Comparison of ENCODE assay signal across 8 cellular contexts in the genomic region with DNA sequence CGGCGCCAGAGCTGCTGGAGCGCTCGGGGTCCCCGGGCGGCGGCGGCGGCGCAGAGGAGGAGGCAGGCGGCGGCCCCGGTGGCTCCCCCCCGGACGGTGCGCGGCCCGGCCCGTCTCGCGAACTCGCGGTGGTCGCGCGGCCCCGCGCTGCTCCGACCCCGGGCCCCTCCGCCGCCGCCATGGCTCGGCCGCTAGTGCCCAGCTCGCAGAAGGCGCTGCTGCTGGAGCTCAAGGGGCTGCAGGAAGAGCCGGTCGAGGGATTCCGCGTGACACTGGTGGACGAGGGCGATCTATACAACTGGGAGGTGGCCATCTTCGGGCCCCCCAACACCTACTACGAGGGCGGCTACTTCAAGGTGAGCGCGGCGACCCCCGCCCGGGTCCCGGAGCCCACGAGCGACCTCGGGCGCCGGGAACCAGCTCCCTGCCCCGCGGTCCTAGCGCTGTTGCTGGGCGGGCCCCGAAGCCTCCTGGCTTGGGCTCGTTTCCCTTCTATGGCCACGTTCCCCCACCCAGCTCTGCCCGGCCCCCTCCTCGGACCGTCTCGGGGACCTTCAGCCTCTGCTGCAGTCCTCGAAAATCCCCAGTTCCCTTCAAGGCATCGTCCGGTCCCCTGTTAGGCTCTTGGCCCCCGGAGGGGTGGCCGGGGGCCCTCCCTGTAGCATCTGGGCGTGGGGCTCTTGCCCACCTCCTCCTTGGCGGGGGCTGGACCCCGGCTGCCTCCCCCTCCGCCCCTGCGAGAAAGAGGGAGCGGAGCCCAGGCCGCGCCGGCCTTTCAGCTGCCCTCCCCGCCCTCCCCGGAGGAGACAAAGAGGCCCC. TPM values are rescaled to one million over a fixed set of nuclear protein-coding genes. Genes with fewer than 3 reads are reported as not detected.
DNase-seq lines count a peak whose midpoint lies in the region; ATAC-seq, FAIRE-seq and TF ChIP-seq lines count a peak whose summit lies in the region.

Gene CDC34, plus strand, starts transcription at position 8 of the 819 bp plus-strand sequence. Its CDS starts 172 bp downstream, at position 180.

- H3K79me2 ChIP-seq in astrocyte (ENCODE audit: insufficient read depth, low read length): peaks cover 53% of the 10 kb centered on the region

- no peak for FAIRE-seq in GM19239 (lab: Jason Lieb, UNC)
- FAIRE-seq in astrocyte (lab: Jason Lieb, UNC): no peak
- no peak for FAIRE-seq in small intestine (lab: Jason Lieb, UNC)

- peak within 1 kb of the TSS; percentile 92 for H3K4me3 Mint-ChIP-seq in astrocyte (ENCODE audit: unreplicated experiment)

- H4K20me1 ChIP-seq in astrocyte (ENCODE audit: insufficient read depth, low read length): peaks cover 51% of the 10 kb centered on the region

- H3K9me3 ChIP-seq in HUES48 (ENCODE audit: control insufficient read depth, insufficient read depth, low read length) (no peaks in the 10 kb centered on the region), astrocyte (ENCODE audit: insufficient read depth, low read depth, low read length) (no peaks in the 10 kb centered on the region), iPS-15b (ENCODE audit: control insufficient read depth, insufficient read depth, low read length) (no peaks in the 10 kb centered on the region), small intestine (ENCODE audit: control insufficient read depth, low read depth) (no peaks in the 10 kb centered on the region)

- H2AFZ ChIP-seq in astrocyte (ENCODE audit: low read depth, low read length): peak within 1 kb of the TSS; percentile 93

- no peaks in the 10 kb centered on the region for H3K9me3 Mint-ChIP-seq in astrocyte (ENCODE audit: unreplicated experiment)

- peaks cover 11% of the 10 kb centered on the region for H3K4me1 Mint-ChIP-seq in astrocyte (ENCODE audit: low read depth, unreplicated experiment)

- no peak for TF ChIP-seq CTCF in astrocyte (IDR thresholded peaks at IDR 0.05; ENCODE audit: insufficient read depth, low read depth, low read length)

- peak within 1 kb of the TSS; percentile 95 for H3K4me3 ChIP-seq in HUES48 (ENCODE audit: low read depth, low read length)
- H3K4me3 ChIP-seq in astrocyte (ENCODE audit: insufficient read depth, low read depth, low read length): peak within 1 kb of the TSS; percentile 76
- H3K4me3 ChIP-seq in iPS-15b (ENCODE audit: low read depth, low read length): peak within 1 kb of the TSS; percentile 78
- peak within 1 kb of the TSS; percentile 63 to 88 for H3K4me3 ChIP-seq in small intestine (ENCODE audit: low read depth in 1 of 2, low read length in 2 of 2)

- H3K36me3 Mint-ChIP-seq in astrocyte (ENCODE audit: low read depth, unreplicated experiment): peaks cover 3% of the 10 kb centered on the region

- H3K27me3 ChIP-seq in HUES48 (ENCODE audit: control insufficient read depth, insufficient read depth, low read length) (no peaks in the 10 kb centered on the region), astrocyte (ENCODE audit: insufficient read depth, low read length) (no peaks in the 10 kb centered on the region), iPS-15b (ENCODE audit: control insufficient read depth, insufficient read depth, low read length) (no peaks in the 10 kb centered on the region), small intestine (ENCODE audit: control insufficient read depth in 2 of 2, insufficient read depth in 2 of 2, low read length in 2 of 2) (no peaks in the 10 kb centered on the region)

- peak within 1 kb of the TSS; percentile 56 for H3K9ac ChIP-seq in HUES48 (ENCODE audit: low read depth, low read length)
- peak within 1 kb of the TSS; percentile 85 for H3K9ac ChIP-seq in astrocyte (ENCODE audit: low read length)
- H3K9ac ChIP-seq in iPS-15b (ENCODE audit: low read depth, low read length): peak within 1 kb of the TSS; percentile 76

- H3K4me2 ChIP-seq in astrocyte (ENCODE audit: low read length): peak within 1 kb of the TSS; percentile 92

- H3K36me3 ChIP-seq in HUES48 (ENCODE audit: control insufficient read depth, insufficient read depth, low read length) (peaks cover 22% of the 10 kb centered on the region), astrocyte (ENCODE audit: insufficient read depth, low read length) (no peaks in the 10 kb centered on the region), iPS-15b (ENCODE audit: control insufficient read depth, insufficient read depth, low read length) (peaks cover 26% of the 10 kb centered on the region), small intestine (ENCODE audit: control insufficient read depth in 2 of 2, insufficient read depth in 2 of 2, low read length in 2 of 2) (peaks cover 2 to 6% of the 10 kb centered on the region in 2 donors)

- H3K27ac ChIP-seq in HUES48 (ENCODE audit: low read depth, low read length) (peak within 1 kb of the TSS; percentile 91), astrocyte (ENCODE audit: low read depth, low read length) (peak within 1 kb of the TSS; percentile 74), small intestine (ENCODE audit: low read depth in 1 of 2, low read length in 1 of 2) (peak within 1 kb of the TSS; percentile 94 to 96)

- H3K27ac Mint-ChIP-seq in astrocyte (ENCODE audit: unreplicated experiment): peak within 1 kb of the TSS; percentile 26

- H3K4me1 ChIP-seq in HUES48 (ENCODE audit: control insufficient read depth, insufficient read depth, low read length) (peaks cover 10% of the 10 kb centered on the region; the same call in 1 of the 2 replicates), astrocyte (ENCODE audit: insufficient read depth, low read length) (peaks cover 28% of the 10 kb centered on the region), iPS-15b (ENCODE audit: control insufficient read depth, insufficient read depth, low read length) (peaks cover 3% of the 10 kb centered on the region), small intestine (ENCODE audit: control insufficient read depth in 2 of 2, insufficient read depth in 1 of 2, low read depth in 1 of 2, low read length in 1 of 2) (peaks cover 2 to 8% of the 10 kb centered on the region in 2 donors)

- no peak for ATAC-seq in GM21423 (IDR thresholded peaks at IDR 0.05; ENCODE audit: unreplicated experiment)

- no peaks in the 10 kb centered on the region for H3K27me3 Mint-ChIP-seq in astrocyte (ENCODE audit: low read depth, unreplicated experiment)

- 0 to 2% (median 1%) methylated on average over 46 to 84 of the region's 84 CpGs for WGBS in small intestine, 3 donors

- DNase-seq in CD1c-positive myeloid dendritic cell (ENCODE audit: extremely low spot score) (peak; percentile 24), GM19239 (ENCODE audit: insufficient read length, low spot score) (peak; percentile 79), astrocyte (ENCODE audit: low read depth) (no peak), small intestine (no peak), GF-D8 (lab: John Stamatoyannopoulos, UW) (no peak)

RNA-seq across cellular contexts. Expression of gene CDC34, which starts in this region (rescaled TPM):
- 190 and 192 TPM in 2 replicates for total RNA-seq in astrocyte
- 100 to 1,000 TPM in 2 of 3 donors, 10 to 100 TPM in 1; 58.2 to 113 (median 102) TPM for polyA plus RNA-seq in small intestine

Comparison
In these comparisons a context has a peak if more than half of its experiments do, and no peak if none do; other contexts are left out.
1. DNase-seq: peak in CD1c-positive myeloid dendritic cell (single experiment) and GM19239 (single experiment); none in astrocyte (single experiment), small intestine (single experiment) and GF-D8 (single experiment).
2. Peak in every context shown above with its lines, with median percentiles within 50 percentile points of each other: H3K27ac ChIP-seq, H3K4me3 ChIP-seq and H3K9ac ChIP-seq.